ENCODE assay signal across 1 cellular context in the genomic region with DNA sequence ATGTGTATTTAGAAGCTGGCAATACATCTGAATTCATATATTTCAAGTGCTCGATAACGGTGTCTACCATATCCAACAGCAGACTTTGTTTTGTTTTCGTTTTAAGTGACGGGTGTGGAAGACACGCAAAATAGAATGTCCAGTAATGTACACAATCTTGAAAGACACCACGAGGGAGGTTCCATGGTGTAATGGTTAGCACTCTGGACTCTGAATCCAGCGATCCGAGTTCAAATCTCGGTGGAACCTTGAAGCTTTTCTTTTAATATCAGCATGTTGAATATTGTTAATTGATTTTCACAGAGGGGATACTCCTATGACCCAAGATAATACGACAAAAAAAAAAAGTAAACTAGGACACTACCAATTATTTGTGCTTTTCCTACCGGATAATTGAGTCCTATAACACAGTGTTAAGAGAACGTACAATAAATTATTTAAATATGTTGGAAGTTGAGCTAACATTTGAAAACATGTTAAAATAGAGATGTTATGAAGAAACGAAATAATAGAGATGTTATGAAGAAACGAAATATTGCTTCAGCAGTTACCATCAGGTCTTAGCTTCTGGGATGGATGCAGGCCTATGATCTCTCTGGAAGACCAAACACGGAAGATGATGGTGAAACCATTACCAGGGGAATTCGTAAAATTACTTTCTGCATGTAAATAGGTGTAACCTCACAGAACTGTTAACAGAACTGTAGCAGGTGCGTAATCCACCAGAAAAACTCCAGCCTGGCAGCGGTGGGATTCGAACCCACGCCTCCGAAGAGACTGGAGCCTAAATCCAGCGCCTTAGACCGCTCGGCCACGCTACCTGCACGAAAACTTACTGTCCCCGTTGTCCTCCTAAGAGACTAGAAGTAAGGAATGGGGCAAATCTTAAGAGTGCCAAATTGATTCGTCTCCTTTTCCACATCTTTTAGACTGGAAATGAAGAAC.
A peak's percentile ranks its signal among the peaks of the same experiment; 100 is the strongest.
TF ChIP-seq lines count a peak whose summit lies in the region.

No MANE protein-coding gene starts in this region.

TF ChIP-seq in GM12878, 131 proteins besides CTCF, POLR2A, EP300 and RAD21 (continues in another document):
- TF ChIP-seq, protein P1, sequence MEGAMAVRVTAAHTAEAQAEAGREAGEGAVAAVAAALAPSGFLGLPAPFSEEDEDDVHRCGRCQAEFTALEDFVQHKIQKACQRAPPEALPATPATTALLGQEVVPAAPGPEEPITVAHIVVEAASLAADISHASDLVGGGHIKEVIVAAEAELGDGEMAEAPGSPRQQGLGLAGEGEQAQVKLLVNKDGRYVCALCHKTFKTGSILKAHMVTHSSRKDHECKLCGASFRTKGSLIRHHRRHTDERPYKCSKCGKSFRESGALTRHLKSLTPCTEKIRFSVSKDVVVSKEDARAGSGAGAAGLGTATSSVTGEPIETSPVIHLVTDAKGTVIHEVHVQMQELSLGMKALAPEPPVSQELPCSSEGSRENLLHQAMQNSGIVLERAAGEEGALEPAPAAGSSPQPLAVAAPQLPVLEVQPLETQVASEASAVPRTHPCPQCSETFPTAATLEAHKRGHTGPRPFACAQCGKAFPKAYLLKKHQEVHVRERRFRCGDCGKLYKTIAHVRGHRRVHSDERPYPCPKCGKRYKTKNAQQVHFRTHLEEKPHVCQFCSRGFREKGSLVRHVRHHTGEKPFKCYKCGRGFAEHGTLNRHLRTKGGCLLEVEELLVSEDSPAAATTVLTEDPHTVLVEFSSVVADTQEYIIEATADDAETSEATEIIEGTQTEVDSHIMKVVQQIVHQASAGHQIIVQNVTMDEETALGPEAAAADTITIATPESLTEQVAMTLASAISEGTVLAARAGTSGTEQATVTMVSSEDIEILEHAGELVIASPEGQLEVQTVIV (IDR thresholded peaks at IDR 0.05; ENCODE audit: borderline replicate concordance, partially characterized antibody) = no peak
- TF ChIP-seq DPF2 (IDR thresholded peaks at IDR 0.05) (0 out of 2 replicates have a peak, but pooled peaks have one; percentile 49), TARDBP (IDR thresholded peaks at IDR 0.05; ENCODE audit: borderline replicate concordance) (peak; percentile 97), SPI1 (IDR thresholded peaks at IDR 0.05; ENCODE audit: borderline replicate concordance, insufficient read depth, low read depth, low read length) (no peak), ZBED1 (IDR thresholded peaks at IDR 0.05; ENCODE audit: borderline replicate concordance) (peak; percentile 60; the same call in 1 of the 2 replicates), SREBF2 (IDR thresholded peaks at IDR 0.05; ENCODE audit: low read length) (peak; percentile 93), BRCA1 (IDR thresholded peaks at IDR 0.05; ENCODE audit: low read depth, low read length) (no peak), KDM1A (IDR thresholded peaks at IDR 0.05; ENCODE audit: borderline replicate concordance) (no peak), POLR2AphosphoS5 (IDR thresholded peaks at IDR 0.05; ENCODE audit: low read length) (no peak), CHD1 (IDR thresholded peaks at IDR 0.05; ENCODE audit: low read depth, low read length) (no peak), WRNIP1 (IDR thresholded peaks at IDR 0.05; ENCODE audit: borderline replicate concordance, low read depth, low read length) (no peak), ESRRA (IDR thresholded peaks at IDR 0.05; ENCODE audit: low read length) (no peak), ASH2L (IDR thresholded peaks at IDR 0.05; ENCODE audit: borderline replicate concordance, low read depth) (no peak), ETV6 (conservative IDR thresholded peaks at IDR 0.05 in 1 of 2, IDR thresholded peaks at IDR 0.05 in 1 of 2; ENCODE audit: borderline replicate concordance in 1 of 2, low read depth in 1 of 2) (no peak), FOS (IDR thresholded peaks at IDR 0.05; ENCODE audit: borderline replicate concordance, extremely low read depth, insufficient read length) (peak; percentile 6), NR2C2 (IDR thresholded peaks at IDR 0.05; ENCODE audit: borderline replicate concordance, control insufficient read depth, insufficient read length, low read depth) (no peak), CUX1 (IDR thresholded peaks at IDR 0.05; ENCODE audit: insufficient replicate concordance, low read depth, low read length) (no peak), MYC (IDR thresholded peaks at IDR 0.05; ENCODE audit: insufficient read depth, insufficient read length, insufficient replicate concordance, low read length, severe bottlenecking) (no peak), BCL11A (IDR thresholded peaks at IDR 0.05; ENCODE audit: low read depth, low read length) (no peak), CBX3 (IDR thresholded peaks at IDR 0.05; ENCODE audit: borderline replicate concordance, low read depth) (no peak), PBX3 (IDR thresholded peaks at IDR 0.05; ENCODE audit: insufficient replicate concordance, low read depth, low read length) (no peak), BHLHE40 (IDR thresholded peaks at IDR 0.05; ENCODE audit: borderline replicate concordance in 1 of 2, low read depth in 2 of 2, low read length in 1 of 2) (peak in 1 of 2 experiments; percentile 56; a peak in 2 of 4 replicates), IRF4 (IDR thresholded peaks at IDR 0.05; ENCODE audit: low read depth, low read length) (peak; percentile 46), LARP7 (IDR thresholded peaks at IDR 0.05) (0 out of 2 replicates have a peak, but pooled peaks have one; percentile 68), IKZF1 (conservative IDR thresholded peaks at IDR 0.05) (peak; percentile 82), SMARCA5 (IDR thresholded peaks at IDR 0.05) (peak; percentile 97)
- TF ChIP-seq, protein P2, sequence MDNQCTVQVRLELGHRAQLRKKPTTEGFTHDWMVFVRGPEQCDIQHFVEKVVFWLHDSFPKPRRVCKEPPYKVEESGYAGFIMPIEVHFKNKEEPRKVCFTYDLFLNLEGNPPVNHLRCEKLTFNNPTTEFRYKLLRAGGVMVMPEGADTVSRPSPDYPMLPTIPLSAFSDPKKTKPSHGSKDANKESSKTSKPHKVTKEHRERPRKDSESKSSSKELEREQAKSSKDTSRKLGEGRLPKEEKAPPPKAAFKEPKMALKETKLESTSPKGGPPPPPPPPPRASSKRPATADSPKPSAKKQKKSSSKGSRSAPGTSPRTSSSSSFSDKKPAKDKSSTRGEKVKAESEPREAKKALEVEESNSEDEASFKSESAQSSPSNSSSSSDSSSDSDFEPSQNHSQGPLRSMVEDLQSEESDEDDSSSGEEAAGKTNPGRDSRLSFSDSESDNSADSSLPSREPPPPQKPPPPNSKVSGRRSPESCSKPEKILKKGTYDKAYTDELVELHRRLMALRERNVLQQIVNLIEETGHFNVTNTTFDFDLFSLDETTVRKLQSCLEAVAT (IDR thresholded peaks at IDR 0.05) = no peak
- TF ChIP-seq, protein P3, sequence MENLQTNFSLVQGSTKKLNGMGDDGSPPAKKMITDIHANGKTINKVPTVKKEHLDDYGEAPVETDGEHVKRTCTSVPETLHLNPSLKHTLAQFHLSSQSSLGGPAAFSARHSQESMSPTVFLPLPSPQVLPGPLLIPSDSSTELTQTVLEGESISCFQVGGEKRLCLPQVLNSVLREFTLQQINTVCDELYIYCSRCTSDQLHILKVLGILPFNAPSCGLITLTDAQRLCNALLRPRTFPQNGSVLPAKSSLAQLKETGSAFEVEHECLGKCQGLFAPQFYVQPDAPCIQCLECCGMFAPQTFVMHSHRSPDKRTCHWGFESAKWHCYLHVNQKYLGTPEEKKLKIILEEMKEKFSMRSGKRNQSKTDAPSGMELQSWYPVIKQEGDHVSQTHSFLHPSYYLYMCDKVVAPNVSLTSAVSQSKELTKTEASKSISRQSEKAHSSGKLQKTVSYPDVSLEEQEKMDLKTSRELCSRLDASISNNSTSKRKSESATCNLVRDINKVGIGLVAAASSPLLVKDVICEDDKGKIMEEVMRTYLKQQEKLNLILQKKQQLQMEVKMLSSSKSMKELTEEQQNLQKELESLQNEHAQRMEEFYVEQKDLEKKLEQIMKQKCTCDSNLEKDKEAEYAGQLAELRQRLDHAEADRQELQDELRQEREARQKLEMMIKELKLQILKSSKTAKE (IDR thresholded peaks at IDR 0.05; ENCODE audit: low read depth, poor library complexity, severe bottlenecking) = peak; percentile 12
- TF ChIP-seq, protein P4, sequence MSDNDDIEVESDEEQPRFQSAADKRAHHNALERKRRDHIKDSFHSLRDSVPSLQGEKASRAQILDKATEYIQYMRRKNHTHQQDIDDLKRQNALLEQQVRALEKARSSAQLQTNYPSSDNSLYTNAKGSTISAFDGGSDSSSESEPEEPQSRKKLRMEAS (IDR thresholded peaks at IDR 0.05; ENCODE audit: low read depth, low read length) = no peak
- TF ChIP-seq, protein P5, sequence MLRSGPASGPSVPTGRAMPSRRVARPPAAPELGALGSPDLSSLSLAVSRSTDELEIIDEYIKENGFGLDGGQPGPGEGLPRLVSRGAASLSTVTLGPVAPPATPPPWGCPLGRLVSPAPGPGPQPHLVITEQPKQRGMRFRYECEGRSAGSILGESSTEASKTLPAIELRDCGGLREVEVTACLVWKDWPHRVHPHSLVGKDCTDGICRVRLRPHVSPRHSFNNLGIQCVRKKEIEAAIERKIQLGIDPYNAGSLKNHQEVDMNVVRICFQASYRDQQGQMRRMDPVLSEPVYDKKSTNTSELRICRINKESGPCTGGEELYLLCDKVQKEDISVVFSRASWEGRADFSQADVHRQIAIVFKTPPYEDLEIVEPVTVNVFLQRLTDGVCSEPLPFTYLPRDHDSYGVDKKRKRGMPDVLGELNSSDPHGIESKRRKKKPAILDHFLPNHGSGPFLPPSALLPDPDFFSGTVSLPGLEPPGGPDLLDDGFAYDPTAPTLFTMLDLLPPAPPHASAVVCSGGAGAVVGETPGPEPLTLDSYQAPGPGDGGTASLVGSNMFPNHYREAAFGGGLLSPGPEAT (IDR thresholded peaks at IDR 0.05; ENCODE audit: low read depth) = no peak
- TF ChIP-seq, protein P6, sequence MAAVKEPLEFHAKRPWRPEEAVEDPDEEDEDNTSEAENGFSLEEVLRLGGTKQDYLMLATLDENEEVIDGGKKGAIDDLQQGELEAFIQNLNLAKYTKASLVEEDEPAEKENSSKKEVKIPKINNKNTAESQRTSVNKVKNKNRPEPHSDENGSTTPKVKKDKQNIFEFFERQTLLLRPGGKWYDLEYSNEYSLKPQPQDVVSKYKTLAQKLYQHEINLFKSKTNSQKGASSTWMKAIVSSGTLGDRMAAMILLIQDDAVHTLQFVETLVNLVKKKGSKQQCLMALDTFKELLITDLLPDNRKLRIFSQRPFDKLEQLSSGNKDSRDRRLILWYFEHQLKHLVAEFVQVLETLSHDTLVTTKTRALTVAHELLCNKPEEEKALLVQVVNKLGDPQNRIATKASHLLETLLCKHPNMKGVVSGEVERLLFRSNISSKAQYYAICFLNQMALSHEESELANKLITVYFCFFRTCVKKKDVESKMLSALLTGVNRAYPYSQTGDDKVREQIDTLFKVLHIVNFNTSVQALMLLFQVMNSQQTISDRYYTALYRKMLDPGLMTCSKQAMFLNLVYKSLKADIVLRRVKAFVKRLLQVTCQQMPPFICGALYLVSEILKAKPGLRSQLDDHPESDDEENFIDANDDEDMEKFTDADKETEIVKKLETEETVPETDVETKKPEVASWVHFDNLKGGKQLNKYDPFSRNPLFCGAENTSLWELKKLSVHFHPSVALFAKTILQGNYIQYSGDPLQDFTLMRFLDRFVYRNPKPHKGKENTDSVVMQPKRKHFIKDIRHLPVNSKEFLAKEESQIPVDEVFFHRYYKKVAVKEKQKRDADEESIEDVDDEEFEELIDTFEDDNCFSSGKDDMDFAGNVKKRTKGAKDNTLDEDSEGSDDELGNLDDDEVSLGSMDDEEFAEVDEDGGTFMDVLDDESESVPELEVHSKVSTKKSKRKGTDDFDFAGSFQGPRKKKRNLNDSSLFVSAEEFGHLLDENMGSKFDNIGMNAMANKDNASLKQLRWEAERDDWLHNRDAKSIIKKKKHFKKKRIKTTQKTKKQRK (IDR thresholded peaks at IDR 0.05; ENCODE audit: low read depth, low read length) = no peak
- TF ChIP-seq, protein P7, sequence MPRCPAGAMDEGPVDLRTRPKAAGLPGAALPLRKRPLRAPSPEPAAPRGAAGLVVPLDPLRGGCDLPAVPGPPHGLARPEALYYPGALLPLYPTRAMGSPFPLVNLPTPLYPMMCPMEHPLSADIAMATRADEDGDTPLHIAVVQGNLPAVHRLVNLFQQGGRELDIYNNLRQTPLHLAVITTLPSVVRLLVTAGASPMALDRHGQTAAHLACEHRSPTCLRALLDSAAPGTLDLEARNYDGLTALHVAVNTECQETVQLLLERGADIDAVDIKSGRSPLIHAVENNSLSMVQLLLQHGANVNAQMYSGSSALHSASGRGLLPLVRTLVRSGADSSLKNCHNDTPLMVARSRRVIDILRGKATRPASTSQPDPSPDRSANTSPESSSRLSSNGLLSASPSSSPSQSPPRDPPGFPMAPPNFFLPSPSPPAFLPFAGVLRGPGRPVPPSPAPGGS (IDR thresholded peaks at IDR 0.05; ENCODE audit: borderline replicate concordance, insufficient read depth, low read depth, low read length, poor library complexity, severe bottlenecking) = no peak
